Comparison of ENCODE assay signal across 19 cellular contexts in genomic region chr20:63167026-63167917, GRCh38. TPM values are rescaled to one million over a fixed set of nuclear protein-coding genes. Genes with fewer than 3 reads are reported as not detected.
A peak's percentile ranks its signal among the peaks of the same experiment; 100 is the strongest.
DNase-seq lines count a peak whose midpoint lies in the region; ATAC-seq, FAIRE-seq and TF ChIP-seq lines count a peak whose summit lies in the region.
"Had no signal": no experiment of that assay in that cellular context is flagged by ENCODE, and none has a peak within 500 bp of the region (broad histone marks: within the 10 kb centered on the region; RNA-seq: fewer than 3 reads in every experiment).

No MANE protein-coding gene starts in this region.

- H3K27ac ChIP-seq in HepG2 (ENCODE audit: extremely low read length, insufficient read depth, low read length) (no peak overlapping the region), right lobe of liver (no peak overlapping the region), endodermal cell (ENCODE audit: low read depth, low read length) (no peak overlapping the region), MM.1S (ENCODE audit: low read length) (no peak overlapping the region)
- H3K27ac ChIP-seq: SJCRH30 had no signal

- H3K27me3 ChIP-seq in HepG2 (ENCODE audit: control insufficient read depth in 1 of 2, insufficient read depth in 2 of 2, low read length in 2 of 2) (peaks cover 42 to 93% of the 10 kb centered on the region in 2 experiments), right lobe of liver (no peaks in the 10 kb centered on the region), endodermal cell (ENCODE audit: control insufficient read depth, insufficient read depth, low read length, poor library complexity, severe bottlenecking) (peaks cover 29% of the 10 kb centered on the region), MM.1S (replicated peaks; ENCODE audit: insufficient read depth, low read length) (peaks cover 69% of the 10 kb centered on the region)

- intact Hi-C loops in HepG2 (cut with micrococcal nuclease; ENCODE audit: unreplicated experiment) (no loop called here), right lobe of liver (cut with DNase I) (no loop called here)

- no peak for TF ChIP-seq EP300 in HepG2 (IDR thresholded peaks at IDR 0.05; ENCODE audit: low read depth in 2 of 2, low read length in 2 of 2)
- TF ChIP-seq EP300 in HepG2 (CRISPR knock-in tag; IDR thresholded peaks at IDR 0.05; ENCODE audit: borderline replicate concordance) = no peak

- H3K9me3 Mint-ChIP-seq in endodermal cell = no peaks in the 10 kb centered on the region
- no peaks in the 10 kb centered on the region for H3K9me3 Mint-ChIP-seq in progenitor cell of endocrine pancreas (ENCODE audit: low read depth)

- H3K4me2 ChIP-seq in HepG2 (ENCODE audit: low read depth, low read length) = no peak overlapping the region
- no peak overlapping the region for H3K4me2 ChIP-seq in MM.1S (ENCODE audit: low read depth, low read length)

- ATAC-seq in HepG2 (no peak; the same call in 2 of the 3 replicates), right lobe of liver (no peak)
- ATAC-seq: activated CD8-positive, alpha-beta memory T cell treated with anti-CD3 and anti-CD28 coated beads, Interleukin-2, amount 10 ng/mL, durations not matched to agents 7 days and 5 days; left colon; sciatic nerve had no signal

- H3K9ac ChIP-seq in HepG2 (ENCODE audit: insufficient read depth, low read depth, low read length) (no peak overlapping the region), endodermal cell (ENCODE audit: extremely low read depth, low read length, poor library complexity, severe bottlenecking) (no peak overlapping the region), MM.1S (ENCODE audit: low read length) (no peak overlapping the region)

- no peak for DNase-seq in HepG2 (ENCODE audit: low spot score)
- DNase-seq in right lobe of liver = no peak
- peak; percentile 45 for DNase-seq in HT1080 (ENCODE audit: low read depth)
- peak; percentile 76 for DNase-seq in endodermal cell
- peak; percentile 81 for DNase-seq in urothelium cell line (ENCODE audit: low spot score)
- DNase-seq in dermis blood vessel endothelial cell = no peak
- no peak for DNase-seq in progenitor cell of endocrine pancreas (ENCODE audit: low spot score, unreplicated experiment)
- DNase-seq in MM.1S = no peak
- DNase-seq: activated CD4-positive, alpha-beta T cell treated with anti-CD3 and anti-CD28 coated beads for 1 hour; activated CD8-positive, alpha-beta memory T cell treated with anti-CD3 and anti-CD28 coated beads, Interleukin-2, amount 10 ng/mL, durations not matched to agents 7 days and 5 days; COR-L47; effector memory CD4-positive, alpha-beta T cell; GOT3; left colon; NCI-H1417 treated with DMSO at 0.1 percent for 48 hours; occipital lobe had no signal

- H3K36me3 ChIP-seq in HepG2 (replicated peaks in 1 of 2; ENCODE audit: control insufficient read depth in 1 of 2, insufficient read depth in 2 of 2, low read length in 2 of 2) (no peaks in the 10 kb centered on the region), right lobe of liver (no peaks in the 10 kb centered on the region), endodermal cell (ENCODE audit: control insufficient read depth, insufficient read depth, low read length) (no peaks in the 10 kb centered on the region), MM.1S (replicated peaks; ENCODE audit: insufficient read depth, low read length) (no peaks in the 10 kb centered on the region)
- H3K36me3 ChIP-seq: SJCRH30 had no signal

- H3K4me1 Mint-ChIP-seq in endodermal cell = no peaks in the 10 kb centered on the region
- no peaks in the 10 kb centered on the region for H3K4me1 Mint-ChIP-seq in progenitor cell of endocrine pancreas (ENCODE audit: low read depth)
- H3K4me1 Mint-ChIP-seq: activated CD8-positive, alpha-beta memory T cell treated with anti-CD3 and anti-CD28 coated beads, Interleukin-2, amount 10 ng/mL, durations not matched to agents 7 days and 5 days had no signal

- H3K27me3 Mint-ChIP-seq in endodermal cell (ENCODE audit: insufficient read depth) (peaks cover 33% of the 10 kb centered on the region), progenitor cell of endocrine pancreas (peaks cover 52% of the 10 kb centered on the region)

- BruUV-seq in HepG2 (replicated peaks; lab: Mats Ljungman, UMichigan) = no TSS peak

- no peak for FAIRE-seq in HepG2 (lab: Jason Lieb, UNC)
- FAIRE-seq in urothelium cell line (lab: Jason Lieb, UNC) = peak; percentile 98
- FAIRE-seq: GM12891 had no signal

- H3K27ac Mint-ChIP-seq in endodermal cell (no peak overlapping the region), progenitor cell of endocrine pancreas (no peak overlapping the region)
- H3K27ac Mint-ChIP-seq: activated CD8-positive, alpha-beta memory T cell treated with anti-CD3 and anti-CD28 coated beads, Interleukin-2, amount 10 ng/mL, durations not matched to agents 7 days and 5 days had no signal

- H3K4me3 Mint-ChIP-seq in endodermal cell = no peak overlapping the region
- H3K4me3 Mint-ChIP-seq in progenitor cell of endocrine pancreas (ENCODE audit: low read depth) = no peak overlapping the region
- H3K4me3 Mint-ChIP-seq: activated CD8-positive, alpha-beta memory T cell treated with anti-CD3 and anti-CD28 coated beads, Interleukin-2, amount 10 ng/mL, durations not matched to agents 7 days and 5 days had no signal

- no peak overlapping the region for H2AFZ ChIP-seq in HepG2 (ENCODE audit: low read length)
- no peak overlapping the region for H2AFZ ChIP-seq in MM.1S (ENCODE audit: low read length)

- no peak for TF ChIP-seq RAD21 in HepG2 (CRISPR knock-in tag; IDR thresholded peaks at IDR 0.05)

- no peaks in the 10 kb centered on the region for H3K79me2 ChIP-seq in HepG2 (ENCODE audit: insufficient read depth, low read length)
- no peaks in the 10 kb centered on the region for H3K79me2 ChIP-seq in MM.1S (ENCODE audit: low read length)

- TF ChIP-seq CTCF in HepG2 (CRISPR knock-in tag; IDR thresholded peaks at IDR 0.05) = no peak
- TF ChIP-seq CTCF in right lobe of liver (IDR thresholded peaks at IDR 0.05) = no peak
- no peak for TF ChIP-seq CTCF in endodermal cell (conservative IDR thresholded peaks at IDR 0.05)
- TF ChIP-seq CTCF in progenitor cell of endocrine pancreas (IDR thresholded peaks at IDR 0.05; ENCODE audit: unreplicated experiment) = no peak
- no peak for TF ChIP-seq CTCF in MM.1S (IDR thresholded peaks at IDR 0.05; ENCODE audit: low read length)

- POLR2A ChIA-PET in HepG2 (lab: Yijun Ruan, JAX) = no interaction called here

- in situ Hi-C loops in HepG2 (cut with HindIII; ENCODE audit: extremely low pct_ligation_motif_present, low pct_unique_long_range_greater_than_20kb) = no loop called here

- CTCF ChIA-PET in HepG2 (lab: Yijun Ruan, JAX; ENCODE audit: low intra/inter-chr PET ratio, low total read pairs) = no interaction called here

- H3K36me3 Mint-ChIP-seq in endodermal cell (ENCODE audit: low read depth) (no peaks in the 10 kb centered on the region), progenitor cell of endocrine pancreas (ENCODE audit: insufficient read depth) (no peaks in the 10 kb centered on the region)
- H3K36me3 Mint-ChIP-seq: activated CD8-positive, alpha-beta memory T cell treated with anti-CD3 and anti-CD28 coated beads, Interleukin-2, amount 10 ng/mL, durations not matched to agents 7 days and 5 days had no signal

- H4K20me1 ChIP-seq in HepG2 (ENCODE audit: insufficient read depth, low read length) (peaks cover 24% of the 10 kb centered on the region; the same call in 1 of the 2 replicates), MM.1S (ENCODE audit: insufficient read depth, low read length) (no peaks in the 10 kb centered on the region)

- H3K9me2 ChIP-seq in MM.1S (replicated peaks; ENCODE audit: insufficient read depth, low read length) = no peaks in the 10 kb centered on the region

- H3K4me3 ChIP-seq in HepG2 (replicated peaks in 1 of 3; ENCODE audit: insufficient read depth in 1 of 3, low read depth in 2 of 3, low read length in 3 of 3) = no peak overlapping the region
- no peak overlapping the region for H3K4me3 ChIP-seq in right lobe of liver
- H3K4me3 ChIP-seq in endodermal cell (ENCODE audit: low read length) = no peak overlapping the region
- no peak overlapping the region for H3K4me3 ChIP-seq in MM.1S (ENCODE audit: low read length)
- H3K4me3 ChIP-seq: SJCRH30 had no signal

- 21% methylated on average over 24 of the region's 24 CpGs for WGBS in HepG2 (ENCODE audit: low lambda C conversion rate)
- WGBS in right lobe of liver (ENCODE audit: insufficient coverage, low coverage, low lambda C conversion rate, missing lambda C conversion rate) = 49% methylated on average over 8 of the region's 24 CpGs
- 69 to 73% methylated on average over 17 to 21 of the region's 24 CpGs for WGBS in endodermal cell (ENCODE audit: insufficient coverage in 1 of 2, insufficient read length in 1 of 2), 2 experiments

- no peaks in the 10 kb centered on the region for H3K4me1 ChIP-seq in HepG2 (ENCODE audit: insufficient read depth, low read length)
- H3K4me1 ChIP-seq in right lobe of liver = no peaks in the 10 kb centered on the region
- H3K4me1 ChIP-seq in endodermal cell (ENCODE audit: control insufficient read depth, insufficient read depth, low read length) = no peaks in the 10 kb centered on the region
- H3K4me1 ChIP-seq in MM.1S (ENCODE audit: low read length) = no peaks in the 10 kb centered on the region
- H3K4me1 ChIP-seq: SJCRH30 had no signal

- TF ChIP-seq POLR2A in HepG2 (IDR thresholded peaks at IDR 0.05; ENCODE audit: insufficient read depth in 1 of 2, low read depth in 2 of 2, low read length in 2 of 2) (no peak), right lobe of liver (IDR thresholded peaks at IDR 0.05) (no peak)

- H3K9me3 ChIP-seq in HepG2 (ENCODE audit: low read length) (no peaks in the 10 kb centered on the region), right lobe of liver (no peaks in the 10 kb centered on the region), endodermal cell (ENCODE audit: control insufficient read depth, low read length) (no peaks in the 10 kb centered on the region), MM.1S (replicated peaks; ENCODE audit: insufficient read depth, low read length) (no peaks in the 10 kb centered on the region)
- H3K9me3 ChIP-seq: SJCRH30 had no signal

- H3F3A ChIP-seq in MM.1S (ENCODE audit: insufficient read depth, low read length) = no peaks in the 10 kb centered on the region

RNA-seq across cellular contexts. Expression of gene YTHDF1, which starts 48.7 kb away (rescaled TPM):
- total RNA-seq in HepG2 (2016; rRNA removed; fragmentation: Illumina TruSeq; extraction: Trizol) (37.7 and 39.8 TPM in 2 replicates), right lobe of liver (10 to 100 TPM; 16.4 to 23.6 (median 21.1) TPM), endodermal cell (10 to 100 TPM; 64.9 to 73.2 TPM), dermis blood vessel endothelial cell (18.4 and 28.1 TPM in 2 replicates), progenitor cell of endocrine pancreas (51.2 and 53.8 TPM in 2 replicates)
- 15.1 and 15.2 TPM in 2 replicates for total RNA-seq in HepG2 (2016; cell fraction: cytosol; rRNA removed; fragmentation: Illumina TruSeq; extraction: Trizol; ENCODE audit: low read depth)
- total RNA-seq in HepG2 (2016; cell fraction: insoluble cytoplasmic fraction; rRNA removed; fragmentation: Illumina TruSeq; extraction: Trizol) = 35.8 and 37.7 TPM in 2 replicates
- 41.8 and 42.4 TPM in 2 replicates for total RNA-seq in HepG2 (2016; cell fraction: membrane; rRNA removed; fragmentation: Illumina TruSeq; extraction: Trizol)
- total RNA-seq in HepG2 (2016; cell fraction: nucleus; rRNA removed; fragmentation: Illumina TruSeq; extraction: Trizol) = 28.2 and 31.2 TPM in 2 replicates
- 34.5 and 36.4 TPM in 2 replicates for polyA plus RNA-seq in HepG2 (2011; rRNA removed)
- 27.2 and 28.5 TPM in 2 replicates for polyA plus RNA-seq in HepG2 (2011; cell fraction: cytosol; rRNA removed)
- polyA plus RNA-seq in HepG2 (2011; cell fraction: nucleus; rRNA removed) = 36.7 and 41.9 TPM in 2 replicates
- polyA plus RNA-seq in HepG2 (2012) = 36.8 and 38.5 TPM in 2 replicates
- polyA plus RNA-seq in HepG2 (2016; cell fraction: cytosol; fragmentation: Illumina TruSeq; extraction: Trizol; ENCODE audit: low read depth) = 9.5 and 11.3 TPM in 2 replicates
- polyA plus RNA-seq in HepG2 (2016; cell fraction: insoluble cytoplasmic fraction; fragmentation: Illumina TruSeq; extraction: Trizol; ENCODE audit: low read depth) = 51.6 and 60.0 TPM in 2 replicates
- 29.6 and 31.9 TPM in 2 replicates for polyA plus RNA-seq in HepG2 (2016; cell fraction: membrane; fragmentation: Illumina TruSeq; extraction: Trizol; ENCODE audit: low read depth)
- polyA plus RNA-seq in HepG2 (2016; cell fraction: nucleus; fragmentation: Illumina TruSeq; extraction: Trizol; ENCODE audit: insufficient read depth, low read depth) = 75.9 and 78.1 TPM in 2 replicates
- 40.3 and 47.9 TPM in 2 replicates for polyA minus RNA-seq in HepG2 (2011; rRNA and poly(A)+ RNA removed; ENCODE audit: low replicate concordance)
- 30.1 and 32.4 TPM in 2 replicates for polyA minus RNA-seq in HepG2 (2011; cell fraction: cytosol; rRNA and poly(A)+ RNA removed)
- 17.8 and 21.1 TPM in 2 replicates for polyA minus RNA-seq in HepG2 (2011; cell fraction: nucleus; rRNA and poly(A)+ RNA removed)
- total RNA-seq in HT1080 (2014; rRNA removed; shearing (Covaris generic)) = 22.4 and 35.1 TPM in 2 replicates
- polyA plus RNA-seq in HT1080 (2015; cell fraction: cytosol; rRNA removed) = 26.4 and 28.9 TPM in 2 replicates
- polyA plus RNA-seq in HT1080 (2015; cell fraction: nucleus; rRNA removed) = 31.4 and 32.0 TPM in 2 replicates
- polyA plus RNA-seq in endodermal cell (2013, experiment 1 of 2) = 43.0 TPM
- 41.6 TPM for polyA plus RNA-seq in endodermal cell (2013, experiment 2 of 2)

Comparison
In these comparisons a context has a peak if more than half of its experiments do, and no peak if none do; other contexts are left out.
1. DNase-seq: peak in HT1080 (single experiment), endodermal cell (single experiment) and urothelium cell line (single experiment); none in HepG2 (single experiment), right lobe of liver (0 of 3), dermis blood vessel endothelial cell (single experiment), progenitor cell of endocrine pancreas (single experiment) and MM.1S (single experiment).